14 cellular contexts compared by ENCODE assay signal in the genomic region with DNA sequence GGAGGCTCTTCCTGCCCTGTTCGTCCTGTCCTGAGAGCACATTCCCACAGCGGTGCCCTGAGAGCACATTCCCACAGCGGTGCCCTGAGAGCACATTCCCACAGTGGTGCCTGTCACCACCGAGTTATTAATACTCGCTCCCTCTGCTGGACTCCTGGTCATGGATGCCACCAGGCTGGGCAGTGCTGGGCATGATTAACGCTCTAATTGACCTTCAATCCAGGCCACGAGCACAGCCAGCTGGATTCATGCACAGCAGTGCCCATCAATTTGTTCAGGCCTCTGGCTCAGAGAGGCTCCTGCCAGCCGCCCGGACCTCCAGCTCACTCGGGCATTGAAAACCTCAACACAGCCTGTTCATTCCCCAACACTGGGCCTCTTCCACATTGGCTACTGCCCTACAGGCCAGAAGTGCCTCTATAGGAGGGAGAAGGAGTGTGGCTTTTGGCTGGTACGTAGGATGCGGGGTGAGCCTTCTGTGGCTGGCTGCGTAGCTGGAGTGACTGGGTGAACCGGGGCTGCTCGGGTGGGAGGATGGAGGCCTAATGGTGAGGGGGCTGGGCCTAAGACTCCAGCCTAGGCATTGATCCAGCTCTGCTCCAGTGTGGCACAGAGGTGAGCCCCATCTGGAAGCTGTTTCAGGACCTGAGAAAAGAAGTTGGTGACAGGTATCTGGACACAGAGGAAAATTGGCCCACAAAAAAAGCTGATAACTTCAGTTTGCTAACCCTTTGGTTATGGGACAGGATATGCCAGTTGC. TPM values are rescaled to one million over a fixed set of nuclear protein-coding genes. Genes with fewer than 3 reads are reported as not detected.
"Had no signal": no experiment of that assay in that cellular context is flagged by ENCODE, and none has a peak within 500 bp of the region (broad histone marks: within the 10 kb centered on the region; RNA-seq: fewer than 3 reads in every experiment).

No MANE protein-coding gene starts in this region.

- H3K27me3 Mint-ChIP-seq: activated T-cell treated with anti-CD3 and anti-CD28 coated beads, Interleukin-2, amount 50 U/mL, for 24 hours had no signal

- FAIRE-seq: endothelial cell of umbilical vein had no signal

- H3K4me1 Mint-ChIP-seq: naive thymus-derived CD4-positive, alpha-beta T cell had no signal

- H3K4me1 ChIP-seq: foreskin keratinocyte had no signal

- ATAC-seq: activated naive CD4-positive, alpha-beta T cell treated with anti-CD3 and anti-CD28 coated beads, Interleukin-2, amount 50 U/mL, for 72 hours; foreskin keratinocyte; naive thymus-derived CD4-positive, alpha-beta T cell had no signal

- H3K4me3 ChIP-seq: breast epithelium had no signal

- H3K27me3 ChIP-seq: breast epithelium, foreskin keratinocyte had no signal

- H3K4me3 Mint-ChIP-seq: activated T-cell treated with anti-CD3 and anti-CD28 coated beads, Interleukin-2, amount 50 U/mL, for 24 hours; naive thymus-derived CD4-positive, alpha-beta T cell had no signal

- DNase-seq: activated CD4-positive, alpha-beta T cell treated with anti-CD3 and anti-CD28 coated beads, Interleukin-2, amount 50 U/mL, for 1 hour; activated effector memory CD4-positive, alpha-beta T cell treated with anti-CD3 and anti-CD28 coated beads, Interleukin-2, amount 50 U/mL, for 16 hours; activated T-cell treated with anti-CD3 and anti-CD28 coated beads, Interleukin-2, amount 50 U/mL, for 24 hours; foreskin keratinocyte; islet precursor cell; midbrain; naive thymus-derived CD4-positive, alpha-beta T cell; SIG-M5; trophoblast cell had no signal

- H3K36me3 ChIP-seq: breast epithelium had no signal

- H3K9me3 ChIP-seq: breast epithelium had no signal

- H3K36me3 Mint-ChIP-seq: activated naive CD4-positive, alpha-beta T cell treated with anti-CD3 and anti-CD28 coated beads, Interleukin-2, amount 50 U/mL, for 72 hours; naive thymus-derived CD4-positive, alpha-beta T cell had no signal

- H3K27ac ChIP-seq: foreskin keratinocyte had no signal

- H3K9me3 Mint-ChIP-seq: activated naive CD4-positive, alpha-beta T cell treated with anti-CD3 and anti-CD28 coated beads, Interleukin-2, amount 50 U/mL, for 72 hours; activated T-cell treated with anti-CD3 and anti-CD28 coated beads, Interleukin-2, amount 50 U/mL, for 24 hours; naive thymus-derived CD4-positive, alpha-beta T cell had no signal

- H3K27ac Mint-ChIP-seq: activated naive CD4-positive, alpha-beta T cell treated with anti-CD3 and anti-CD28 coated beads, Interleukin-2, amount 50 U/mL, for 72 hours; activated T-cell treated with anti-CD3 and anti-CD28 coated beads, Interleukin-2, amount 50 U/mL, for 24 hours; naive thymus-derived CD4-positive, alpha-beta T cell; progenitor cell of endocrine pancreas had no signal

RNA-seq across cellular contexts. Expression of gene IP6K3, which starts 9.3 kb away (rescaled TPM):
- total RNA-seq: activated naive CD4-positive, alpha-beta T cell treated with anti-CD3 and anti-CD28 coated beads, Interleukin-2, amount 50 U/mL, for 72 hours; endothelial cell of umbilical vein; foreskin keratinocyte; naive thymus-derived CD4-positive, alpha-beta T cell; T-helper 2 cell treated with Interferon-gamma antibody and Interleukin-4, amounts not matched to agents 100 ng/mL and 5 ng/mL, for 36 hours had no signal
- polyA plus RNA-seq: endothelial cell of umbilical vein; foreskin keratinocyte; naive thymus-derived CD4-positive, alpha-beta T cell had no signal
